ENCODE assay signal across 9 cellular contexts in the genomic region with DNA sequence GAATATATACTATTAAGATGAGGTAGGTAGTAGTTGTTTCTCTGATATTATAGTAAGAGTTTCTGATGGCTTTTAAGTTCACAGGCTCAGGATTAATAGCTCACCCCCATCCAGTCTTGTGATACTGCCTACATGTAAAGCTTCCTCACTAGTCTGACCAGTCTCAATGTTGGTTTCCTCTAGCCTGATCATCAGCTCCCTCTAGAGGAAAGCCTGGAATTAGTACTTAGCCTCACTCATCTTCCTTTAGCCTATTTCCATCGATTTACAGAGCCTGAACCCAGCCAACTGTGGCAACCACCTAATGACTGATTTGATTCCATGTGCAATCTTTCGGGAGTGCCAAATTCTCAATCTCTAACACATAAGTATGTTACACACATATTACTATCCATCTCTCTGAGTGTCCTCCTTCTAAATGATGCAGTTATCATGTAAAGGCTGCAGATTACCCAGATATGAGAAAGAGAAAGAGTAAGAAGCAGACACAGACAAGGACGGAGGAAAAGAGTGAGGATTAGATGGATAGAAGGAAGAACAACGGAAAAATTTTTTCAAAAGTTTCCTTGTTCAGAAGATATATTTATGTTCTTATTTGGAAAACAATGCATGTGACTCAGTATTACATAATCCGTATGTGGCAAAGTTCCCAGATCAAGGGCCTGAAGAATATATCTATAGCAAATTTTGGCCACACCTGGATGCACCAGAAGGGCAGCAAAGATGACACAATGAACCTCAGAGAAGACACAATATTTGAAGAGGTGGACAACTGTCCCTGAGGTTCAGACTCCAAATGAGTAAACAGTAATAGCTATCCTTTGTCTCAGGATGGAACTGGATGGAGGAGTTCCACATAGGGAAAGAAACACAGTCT.
A peak's percentile ranks its signal among the peaks of the same experiment; 100 is the strongest.
DNase-seq lines count a peak whose midpoint lies in the region; ATAC-seq and TF ChIP-seq lines count a peak whose summit lies in the region.
"Had no signal": no experiment of that assay in that cellular context is flagged by ENCODE, and none has a peak within 500 bp of the region (broad histone marks: within the 10 kb centered on the region; RNA-seq: fewer than 3 reads in every experiment).

No MANE protein-coding gene starts in this region.

- H3K36me3 ChIP-seq in RWPE2 (ENCODE audit: low read depth): no peaks in the 10 kb centered on the region
- no peaks in the 10 kb centered on the region for H3K36me3 ChIP-seq in tibial nerve
- H3K36me3 ChIP-seq: SJSA1 had no signal

- intact Hi-C loops in right cardiac atrium (cut with DNase I): no loop called here

- ATAC-seq in RWPE2 (ENCODE audit: low read depth): peak; percentile 92
- ATAC-seq in right cardiac atrium: peak; percentile 55 to 61
- ATAC-seq in GM21367 (IDR thresholded peaks at IDR 0.05; ENCODE audit: unreplicated experiment): no peak

- H3K4me1 ChIP-seq in RWPE2 (ENCODE audit: insufficient read depth, poor library complexity, severe bottlenecking) (peaks cover 8% of the 10 kb centered on the region), right cardiac atrium (ENCODE audit: control insufficient read depth, insufficient read depth, low read length) (no peaks in the 10 kb centered on the region), tibial nerve (no peaks in the 10 kb centered on the region)
- H3K4me1 ChIP-seq: SJSA1 had no signal

- TF ChIP-seq CTCF in GM12864 (IDR thresholded peaks at IDR 0.05; ENCODE audit: low read depth, low read length, missing control alignments) (peak; percentile 28), LNCAP (IDR thresholded peaks at IDR 0.05) (peak; percentile 77), RWPE2 (IDR thresholded peaks at IDR 0.05; ENCODE audit: poor library complexity, severe bottlenecking) (peak; percentile 77), tibial nerve (IDR thresholded peaks at IDR 0.05) (peak; percentile 15 to 42 (median 30))

- H3K9me3 ChIP-seq in RWPE2 (ENCODE audit: severe bottlenecking) (no peaks in the 10 kb centered on the region), right cardiac atrium (ENCODE audit: control insufficient read depth, low read length) (no peaks in the 10 kb centered on the region), tibial nerve (no peaks in the 10 kb centered on the region)
- H3K9me3 ChIP-seq: SJSA1 had no signal

- TF ChIP-seq EP300 in tibial nerve (IDR thresholded peaks at IDR 0.05): no peak

- WGBS in right cardiac atrium: 41% methylated on average over 5 of the region's 5 CpGs
- 41 to 45% methylated on average over 5 of the region's 5 CpGs for WGBS in tibial nerve, 2 donors

- H3K4me3 ChIP-seq in GM12864 (ENCODE audit: low read depth, low read length): no peak overlapping the region
- H3K4me3 ChIP-seq in RWPE2 (ENCODE audit: severe bottlenecking): no peak overlapping the region
- no peak overlapping the region for H3K4me3 ChIP-seq in right cardiac atrium (ENCODE audit: low read length)
- no peak overlapping the region for H3K4me3 ChIP-seq in tibial nerve
- H3K4me3 ChIP-seq: SJSA1 had no signal

- H3K27me3 ChIP-seq in RWPE2 (ENCODE audit: insufficient read depth, poor library complexity, severe bottlenecking): peaks cover 23% of the 10 kb centered on the region
- no peaks in the 10 kb centered on the region for H3K27me3 ChIP-seq in right cardiac atrium (ENCODE audit: control insufficient read depth, insufficient read depth)
- no peaks in the 10 kb centered on the region for H3K27me3 ChIP-seq in tibial nerve
- H3K27me3 ChIP-seq: SJSA1 had no signal

- DNase-seq in GM12864 (ENCODE audit: low read depth): no peak
- DNase-seq in RWPE2 (ENCODE audit: low spot score): no peak
- DNase-seq in right cardiac atrium: no peak
- DNase-seq in tibial nerve (ENCODE audit: low spot score in 2 of 2): no peak
- DNase-seq in mesenteric fat pad (ENCODE audit: low spot score): no peak
- DNase-seq in NCI-H2227 treated with DMSO at 0.1 percent for 48 hours (lab: John Stamatoyannopoulos, UW): no peak

- H3K27ac ChIP-seq in RWPE2 (ENCODE audit: poor library complexity, severe bottlenecking): no peak overlapping the region
- H3K27ac ChIP-seq in right cardiac atrium (ENCODE audit: low read length): no peak overlapping the region
- no peak overlapping the region for H3K27ac ChIP-seq in tibial nerve
- H3K27ac ChIP-seq: SJSA1 had no signal

- TF ChIP-seq POLR2A in tibial nerve (IDR thresholded peaks at IDR 0.05): no peak
